Comparison of ENCODE assay signal across 23 cellular contexts in the genomic region with DNA sequence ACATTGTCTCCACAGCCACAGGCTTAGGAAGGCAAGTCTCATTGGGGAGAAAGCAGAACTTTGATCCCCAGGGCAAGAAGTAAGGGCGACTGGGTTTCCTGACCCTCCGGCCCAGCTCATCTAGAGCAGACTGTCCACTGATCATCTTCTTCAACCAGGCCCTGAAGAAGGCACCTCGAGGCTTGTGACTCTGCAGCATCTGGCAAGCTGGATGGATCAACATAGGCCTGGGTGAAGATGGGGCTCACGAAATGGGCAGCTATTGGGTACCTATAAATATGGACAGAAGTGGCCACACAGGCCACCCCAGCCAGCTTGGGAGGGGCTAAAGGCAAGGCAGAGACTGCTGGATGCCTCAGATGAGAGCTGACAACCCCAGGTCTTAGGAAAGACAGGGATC. TPM values are rescaled to one million over a fixed set of nuclear protein-coding genes. Genes with fewer than 3 reads are reported as not detected.
DNase-seq lines count a peak whose midpoint lies in the region; ATAC-seq and TF ChIP-seq lines count a peak whose summit lies in the region.
"Had no signal": no experiment of that assay in that cellular context is flagged by ENCODE, and none has a peak within 500 bp of the region (broad histone marks: within the 10 kb centered on the region; RNA-seq: fewer than 3 reads in every experiment).

No MANE protein-coding gene starts in this region.

- ATAC-seq in activated naive CD4-positive, alpha-beta T cell treated with anti-CD3 and anti-CD28 coated beads, Interleukin-2, amount 50 U/mL, for 72 hours = no peak
- ATAC-seq: GM12878, GM23338 had no signal

- H3K9me3 ChIP-seq in endodermal cell (ENCODE audit: control insufficient read depth, low read length) = no peaks in the 10 kb centered on the region
- H3K9me3 ChIP-seq: BE2C; BLaER1 treated with 17β-estradiol and CSF1 and Interleukin-3, amounts not matched to agents 10 nM and 100 nM had no signal

- intact Hi-C loops in posterior vena cava (cut with DNase I) = no loop called here

- H3K36me3 Mint-ChIP-seq in endodermal cell (ENCODE audit: low read depth) = no peaks in the 10 kb centered on the region
- H3K36me3 Mint-ChIP-seq in activated naive CD4-positive, alpha-beta T cell treated with anti-CD3 and anti-CD28 coated beads, Interleukin-2, amount 50 U/mL, for 72 hours = no peaks in the 10 kb centered on the region
- H3K36me3 Mint-ChIP-seq: CD14-positive monocyte; CD8-positive, alpha-beta memory T cell had no signal

- H3K9me3 Mint-ChIP-seq in endodermal cell = no peaks in the 10 kb centered on the region
- H3K9me3 Mint-ChIP-seq in activated naive CD4-positive, alpha-beta T cell treated with anti-CD3 and anti-CD28 coated beads, Interleukin-2, amount 50 U/mL, for 72 hours = no peaks in the 10 kb centered on the region
- H3K9me3 Mint-ChIP-seq: CD14-positive monocyte; CD4-positive, alpha-beta T cell; CD8-positive, alpha-beta memory T cell; GM23338 had no signal

- peak; percentile 30 for DNase-seq in activated effector memory CD4-positive, alpha-beta T cell treated with anti-CD3 and anti-CD28 coated beads, Interleukin-2, amount 50 U/mL, for 16 hours
- DNase-seq in activated effector memory CD4-positive, alpha-beta T cell treated with Interleukin-2 at 50 U/mL for 16 hours = no peak
- DNase-seq in endodermal cell = peak; percentile 18
- peak; percentile 32 for DNase-seq in posterior vena cava (ENCODE audit: low spot score)
- DNase-seq in AG08395 (ENCODE audit: low spot score) = no peak
- no peak for DNase-seq in NCI-H1694 (lab: John Stamatoyannopoulos, UW)
- no peak for DNase-seq in activated naive CD4-positive, alpha-beta T cell treated with anti-CD3 and anti-CD28 coated beads, Interleukin-2, amount 50 U/mL, for 72 hours (ENCODE audit: low spot score in 2 of 2)
- DNase-seq: AML-193; BE2C; CD4-positive, alpha-beta T cell; CD8-positive, alpha-beta memory T cell; DMS 273 treated with DMSO at 0.1 percent for 48 hours; DMS79; EL; GDM1; HCEC 1CT had no signal

- TF ChIP-seq CTCF in endodermal cell (conservative IDR thresholded peaks at IDR 0.05) = no peak

- H3K27me3 Mint-ChIP-seq in endodermal cell (ENCODE audit: insufficient read depth) = peaks cover 29% of the 10 kb centered on the region

- H3K36me3 ChIP-seq in endodermal cell (ENCODE audit: control insufficient read depth, insufficient read depth, low read length) = no peaks in the 10 kb centered on the region
- H3K36me3 ChIP-seq: BE2C; BLaER1 treated with 17β-estradiol and CSF1 and Interleukin-3, amounts not matched to agents 10 nM and 100 nM had no signal

- H3K4me3 Mint-ChIP-seq in endodermal cell = no peak overlapping the region
- H3K4me3 Mint-ChIP-seq: CD14-positive monocyte; CD4-positive, alpha-beta T cell; CD8-positive, alpha-beta memory T cell; GM23338 had no signal

- H3K4me3 ChIP-seq in endodermal cell (ENCODE audit: low read length) = no peak overlapping the region
- H3K4me3 ChIP-seq: BLaER1 treated with 17β-estradiol and CSF1 and Interleukin-3, amounts not matched to agents 10 nM and 100 nM; GM12878; GM23338 had no signal

- H3K27me3 ChIP-seq in endodermal cell (ENCODE audit: control insufficient read depth, insufficient read depth, low read length, poor library complexity, severe bottlenecking) = peaks cover 55% of the 10 kb centered on the region

- WGBS in endodermal cell (ENCODE audit: insufficient coverage in 1 of 2, insufficient read length in 1 of 2), 2 experiments = 90 to 94% methylated on average over 4 of the region's 4 CpGs

- no peaks in the 10 kb centered on the region for H3K4me1 Mint-ChIP-seq in endodermal cell
- H3K4me1 Mint-ChIP-seq: CD14-positive monocyte; CD8-positive, alpha-beta memory T cell; GM23338 had no signal

- H3K27ac ChIP-seq in endodermal cell (ENCODE audit: low read depth, low read length) = no peak overlapping the region
- H3K27ac ChIP-seq: 22Rv1; BLaER1 treated with 17β-estradiol and CSF1 and Interleukin-3, amounts not matched to agents 10 nM and 100 nM had no signal

- no peak overlapping the region for H3K27ac Mint-ChIP-seq in endodermal cell
- no peak overlapping the region for H3K27ac Mint-ChIP-seq in activated naive CD4-positive, alpha-beta T cell treated with anti-CD3 and anti-CD28 coated beads, Interleukin-2, amount 50 U/mL, for 72 hours
- H3K27ac Mint-ChIP-seq: CD14-positive monocyte; CD4-positive, alpha-beta T cell; CD8-positive, alpha-beta memory T cell; GM23338 had no signal

- no peaks in the 10 kb centered on the region for H3K4me1 ChIP-seq in endodermal cell (ENCODE audit: control insufficient read depth, insufficient read depth, low read length)
- H3K4me1 ChIP-seq: BE2C had no signal

- no peak overlapping the region for H3K9ac ChIP-seq in endodermal cell (ENCODE audit: extremely low read depth, low read length, poor library complexity, severe bottlenecking)
- H3K9ac ChIP-seq: BLaER1 treated with 17β-estradiol and CSF1 and Interleukin-3, amounts not matched to agents 10 nM and 100 nM had no signal

RNA-seq across cellular contexts. Expression of gene TAL1, which starts 13.0 kb away (rescaled TPM):
- under 1 TPM in 1 of 2 donors, not detected in 1; 0.04 TPM for total RNA-seq in endodermal cell
- 0.14 TPM for polyA plus RNA-seq in endodermal cell (2013, experiment 1 of 2)
- polyA plus RNA-seq in endodermal cell (2013, experiment 2 of 2) = 0.04 TPM
- total RNA-seq in posterior vena cava = 1 to 10 TPM; 5.3 to 8.7 TPM
- total RNA-seq in activated naive CD4-positive, alpha-beta T cell treated with anti-CD3 and anti-CD28 coated beads, Interleukin-2, amount 50 U/mL, for 72 hours = under 1 TPM; 0.11 to 0.14 TPM
- total RNA-seq: CD4-positive, alpha-beta T cell; CD8-positive, alpha-beta memory T cell; GM23338 had no signal
- polyA plus RNA-seq: AG04450; CD8-positive, alpha-beta memory T cell; GM12878; GM23338 had no signal

RNA-seq across cellular contexts. Expression of gene PDZK1IP1, which starts 29.2 kb away (rescaled TPM):
- total RNA-seq in endodermal cell = not detected
- not detected for polyA plus RNA-seq in endodermal cell (2013, experiment 1 of 2)
- not detected for polyA plus RNA-seq in endodermal cell (2013, experiment 2 of 2)
- total RNA-seq in posterior vena cava = 1 to 10 TPM in 1 of 2 donors, under 1 TPM in 1; 0.76 to 1.0 TPM
- not detected for total RNA-seq in activated naive CD4-positive, alpha-beta T cell treated with anti-CD3 and anti-CD28 coated beads, Interleukin-2, amount 50 U/mL, for 72 hours
- total RNA-seq: CD4-positive, alpha-beta T cell; CD8-positive, alpha-beta memory T cell; GM12878; GM23338; H4 had no signal
- polyA plus RNA-seq: AG04450; CD8-positive, alpha-beta memory T cell; GM12878; GM23338 had no signal

Comparison
In these comparisons a context has a peak if more than half of its experiments do, and no peak if none do; other contexts are left out.
1. DNase-seq: peak in activated effector memory CD4-positive, alpha-beta T cell treated with anti-CD3 and anti-CD28 coated beads, Interleukin-2, amount 50 U/mL, for 16 hours (single experiment), endodermal cell (single experiment) and posterior vena cava (single experiment); none in activated effector memory CD4-positive, alpha-beta T cell treated with Interleukin-2 at 50 U/mL for 16 hours (single experiment), AG08395 (single experiment), NCI-H1694 (single experiment) and activated naive CD4-positive, alpha-beta T cell treated with anti-CD3 and anti-CD28 coated beads, Interleukin-2, amount 50 U/mL, for 72 hours (0 of 2).
2. RNA of gene TAL1, which starts 13.0 kb away (total RNA-seq): 5.3 to 8.7 TPM in posterior vena cava; 0.11 to 0.14 TPM in activated naive CD4-positive, alpha-beta T cell treated with anti-CD3 and anti-CD28 coated beads, Interleukin-2, amount 50 U/mL, for 72 hours and 0.04 TPM in endodermal cell; every median in the first group is over 4 times any median in the second.